9 cellular contexts compared by ENCODE assay signal in genomic region chr13:30735025-30735967, GRCh38. TPM values are rescaled to one million over a fixed set of nuclear protein-coding genes. Genes with fewer than 3 reads are reported as not detected.
A peak's percentile ranks its signal among the peaks of the same experiment; 100 is the strongest.
DNase-seq lines count a peak whose midpoint lies in the region; ATAC-seq and TF ChIP-seq lines count a peak whose summit lies in the region.
"Had no signal": no experiment of that assay in that cellular context is flagged by ENCODE, and none has a peak within 500 bp of the region (broad histone marks: within the 10 kb centered on the region; RNA-seq: fewer than 3 reads in every experiment).

Gene ALOX5AP, plus strand, starts transcription at chr13:30735543. Its CDS starts 63 bp downstream, at chr13:30735606.

- H3K27me3 ChIP-seq in testis = no peaks in the 10 kb centered on the region

- H3K9me3 ChIP-seq in testis = no peaks in the 10 kb centered on the region

- WGBS in testis, 2 donors = 87 to 90% methylated on average over 7 of the region's 7 CpGs

- peak; percentile 71 for ATAC-seq in HG03108 (IDR thresholded peaks at IDR 0.05; ENCODE audit: unreplicated experiment)

- H3K27ac ChIP-seq in substantia nigra (ENCODE audit: low read depth, low read length, poor library complexity, severe bottlenecking) (peak within 1 kb of the TSS; percentile 10), testis (no peak within 1 kb of the TSS)
- H3K27ac ChIP-seq: parathyroid adenoma had no signal

- TF ChIP-seq POLR2A in testis (IDR thresholded peaks at IDR 0.05) = no peak

- intact Hi-C loops in T-helper 1 cell treated with Interleukin-12 subunit alpha and Interleukin-12 subunit beta and Interleukin-4 antibody, amounts not matched to agents 30 ng/mL and 1 ng/mL, for 36 hours (cut with micrococcal nuclease) = loop anchor here (1.0 kb wide), 3 partner anchors 9 to 79 kb away; no protein-coding TSS in a partner anchor
- intact Hi-C loops in testis (cut with DNase I; ENCODE audit: low total_unique reads) = no loop called here

- no peak for TF ChIP-seq CTCF in testis (IDR thresholded peaks at IDR 0.05)

- no peaks in the 10 kb centered on the region for H3K36me3 ChIP-seq in testis (ENCODE audit: low read depth, missing control alignments)

- peak; percentile 35 for DNase-seq in stimulated activated CD4-positive, alpha-beta T cell treated with anti-CD3 and anti-CD28 coated beads, Interleukin-1b, Interleukin-23, amount 100 ng/mL, for 48 hours
- no peak for DNase-seq in stimulated activated CD4-positive, alpha-beta T cell treated with anti-CD3 and anti-CD28 coated beads, Interleukin-12 subunit alpha, Interleukin-12 subunit beta, amount 100 ng/mL, for 4 hours
- DNase-seq in germinal center (ENCODE audit: low spot score) (peak; percentile 73), substantia nigra (lab: John Stamatoyannopoulos, UW) (no peak), testis (no peak), NCI-H2196 (lab: John Stamatoyannopoulos, UW; ENCODE audit: unreplicated experiment) (no peak)

- no peak within 1 kb of the TSS for H3K4me3 ChIP-seq in testis

- peaks cover 5% of the 10 kb centered on the region for H3K4me1 ChIP-seq in testis
- H3K4me1 ChIP-seq: parathyroid adenoma had no signal

RNA-seq across cellular contexts. Expression of gene ALOX5AP, which starts in this region (rescaled TPM):
- 212 and 214 TPM in 2 replicates for total RNA-seq in T-helper 1 cell treated with Interleukin-12 subunit alpha and Interleukin-12 subunit beta and Interleukin-4 antibody, amounts not matched to agents 30 ng/mL and 1 ng/mL, for 36 hours
- 1 to 10 TPM; 2.5 to 7.3 TPM for total RNA-seq in testis
- 13.4 TPM for polyA plus RNA-seq in testis (ENCODE audit: insufficient read depth, low read depth, low replicate concordance)

Comparison
In these comparisons a context has a peak if more than half of its experiments do, and no peak if none do; other contexts are left out.
1. RNA of gene ALOX5AP (total RNA-seq): 212 to 214 TPM in T-helper 1 cell treated with Interleukin-12 subunit alpha and Interleukin-12 subunit beta and Interleukin-4 antibody, amounts not matched to agents 30 ng/mL and 1 ng/mL, for 36 hours; 2.5 to 7.3 TPM in testis; every median in the first group is over 10 times any median in the second.
2. DNase-seq: peak in stimulated activated CD4-positive, alpha-beta T cell treated with anti-CD3 and anti-CD28 coated beads, Interleukin-1b, Interleukin-23, amount 100 ng/mL, for 48 hours (single experiment) and germinal center (single experiment); none in stimulated activated CD4-positive, alpha-beta T cell treated with anti-CD3 and anti-CD28 coated beads, Interleukin-12 subunit alpha, Interleukin-12 subunit beta, amount 100 ng/mL, for 4 hours (single experiment), substantia nigra (0 of 49), testis (single experiment) and NCI-H2196 (single experiment).